In genomic region chr7:131327049-131327625, GRCh38 we compare ENCODE assay signal across 8 cellular contexts. TPM values are rescaled to one million over a fixed set of nuclear protein-coding genes. Genes with fewer than 3 reads are reported as not detected.
DNase-seq lines count a peak whose midpoint lies in the region; ATAC-seq, FAIRE-seq and TF ChIP-seq lines count a peak whose summit lies in the region.

No MANE protein-coding gene starts in this region.

- no peaks in the 10 kb centered on the region for H3K9me2 ChIP-seq in SK-N-SH

- H3K36me3 Mint-ChIP-seq in CD4-positive, CD25-positive, alpha-beta regulatory T cell, result no peaks in the 10 kb centered on the region
- peaks cover 11% of the 10 kb centered on the region for H3K36me3 Mint-ChIP-seq in effector memory CD8-positive, alpha-beta T cell (ENCODE audit: insufficient read depth)

- peak overlapping the region; percentile 96 to 98 (median 98) for H3K27ac Mint-ChIP-seq in CD4-positive, CD25-positive, alpha-beta regulatory T cell
- peak overlapping the region; percentile 99 for H3K27ac Mint-ChIP-seq in effector memory CD8-positive, alpha-beta T cell

- peaks cover 45% of the 10 kb centered on the region for H3K4me1 ChIP-seq in CD4-positive, CD25-positive, alpha-beta regulatory T cell (ENCODE audit: control insufficient read depth, insufficient read depth, low read length, poor library complexity, severe bottlenecking)
- H3K4me1 ChIP-seq in SK-N-SH (ENCODE audit: control insufficient read depth in 1 of 2, insufficient read depth in 2 of 2, low read depth in 1 of 2, low read length in 1 of 2), result peaks cover 11 to 15% of the 10 kb centered on the region in 2 experiments; a peak in 2 of 4 replicates
- H3K4me1 ChIP-seq in testis, result peaks cover 26% of the 10 kb centered on the region

- H3K36me3 ChIP-seq in CD4-positive, CD25-positive, alpha-beta regulatory T cell (ENCODE audit: control insufficient read depth, insufficient read depth, low read length), result no peaks in the 10 kb centered on the region
- H3K36me3 ChIP-seq in SK-N-SH (replicated peaks in 1 of 2; ENCODE audit: control insufficient read depth in 1 of 2, insufficient read depth in 2 of 2, low read length in 1 of 2) (peaks cover 4 to 7% of the 10 kb centered on the region in 2 experiments), testis (ENCODE audit: low read depth, missing control alignments) (no peaks in the 10 kb centered on the region)

- no peaks in the 10 kb centered on the region for H3K9me3 Mint-ChIP-seq in CD4-positive, CD25-positive, alpha-beta regulatory T cell
- H3K9me3 Mint-ChIP-seq in effector memory CD8-positive, alpha-beta T cell, result no peaks in the 10 kb centered on the region

- CTCF ChIA-PET in SK-N-SH (lab: Yijun Ruan, JAX), result interaction anchor here (0.6 to 1.6 kb wide), 7 partner anchors 9 to 430 kb away, joined by 3 to 5 read pairs (median 3); no protein-coding TSS in a partner anchor

- WGBS in SK-N-SH (ENCODE audit: low lambda C conversion rate), result 3% methylated on average over 14 of the region's 14 CpGs
- 0 to 1% methylated on average over 14 of the region's 14 CpGs for WGBS in testis, 2 donors

- peak overlapping the region; percentile 99 for H3K9ac ChIP-seq in SK-N-SH

- H3K79me2 ChIP-seq in SK-N-SH (ENCODE audit: insufficient read depth), result peaks cover 44% of the 10 kb centered on the region

- intact Hi-C loops in testis (cut with DNase I; ENCODE audit: low total_unique reads), result no loop called here

- H2AFZ ChIP-seq in SK-N-SH (ENCODE audit: low read depth), result peak overlapping the region; percentile 93

- no peak for ATAC-seq in CD4-positive, CD25-positive, alpha-beta regulatory T cell (ENCODE audit: low read depth in 2 of 2)
- ATAC-seq in GM18505 (IDR thresholded peaks at IDR 0.05; ENCODE audit: unreplicated experiment) (peak; percentile 14), HG03432 (IDR thresholded peaks at IDR 0.05; ENCODE audit: unreplicated experiment) (peak; percentile 14)
- peak; percentile 11 for ATAC-seq in effector memory CD8-positive, alpha-beta T cell (replicated peaks)

- no peak for TF ChIP-seq CTCF in SK-N-SH (IDR thresholded peaks at IDR 0.05)
- TF ChIP-seq CTCF in testis (IDR thresholded peaks at IDR 0.05), result no peak

- H3F3A ChIP-seq in SK-N-SH (replicated peaks; ENCODE audit: insufficient read depth), result peaks cover 7% of the 10 kb centered on the region

- peaks cover 27% of the 10 kb centered on the region for H4K20me1 ChIP-seq in SK-N-SH (ENCODE audit: insufficient read depth)

- TF ChIP-seq RAD21 in SK-N-SH (IDR thresholded peaks at IDR 0.05; ENCODE audit: low read length), result no peak

- POLR2A ChIA-PET in SK-N-SH (lab: Yijun Ruan, JAX), result interaction anchor here (0.5 to 1.9 kb wide), 3 partner anchors 221 to 307 kb away, joined by 3 to 6 read pairs (median 3); no protein-coding TSS in a partner anchor

- no peak for TF ChIP-seq POLR2A in GM18505 (IDR thresholded peaks at IDR 0.05; ENCODE audit: borderline replicate concordance, extremely low read depth, insufficient read depth, insufficient read length)
- no peak for TF ChIP-seq POLR2A in testis (IDR thresholded peaks at IDR 0.05)

- peaks cover 46 to 72% (median 48%) of the 10 kb centered on the region in 4 donors for H3K4me1 Mint-ChIP-seq in CD4-positive, CD25-positive, alpha-beta regulatory T cell
- peaks cover 36 to 61% of the 10 kb centered on the region in 2 donors for H3K4me1 Mint-ChIP-seq in effector memory CD8-positive, alpha-beta T cell (ENCODE audit: low read depth in 2 of 2)

- peak overlapping the region; percentile 89 to 98 (median 94) for H3K4me3 Mint-ChIP-seq in CD4-positive, CD25-positive, alpha-beta regulatory T cell
- peak overlapping the region; percentile 99 for H3K4me3 Mint-ChIP-seq in effector memory CD8-positive, alpha-beta T cell

- H3K27me3 ChIP-seq in CD4-positive, CD25-positive, alpha-beta regulatory T cell (ENCODE audit: control insufficient read depth, insufficient read depth, low read length), result no peaks in the 10 kb centered on the region
- H3K27me3 ChIP-seq in SK-N-SH (ENCODE audit: insufficient read depth) (no peaks in the 10 kb centered on the region), testis (no peaks in the 10 kb centered on the region)

- TF ChIP-seq EP300 in SK-N-SH (IDR thresholded peaks at IDR 0.05; ENCODE audit: borderline replicate concordance in 1 of 2, low read depth in 1 of 2, low read length in 1 of 2), result no peak

- DNase-seq in CD4-positive, CD25-positive, alpha-beta regulatory T cell, result peak in 1 of 3 donors; percentile 20
- DNase-seq in SK-N-SH (peak; percentile 74), medulla oblongata (ENCODE audit: extremely low spot score) (peak; percentile 76), testis (peak; percentile 70), GM19239 (ENCODE audit: insufficient read length, low spot score) (no peak)
- no peak for DNase-seq in effector memory CD8-positive, alpha-beta T cell

- no peaks in the 10 kb centered on the region for H3K27me3 Mint-ChIP-seq in CD4-positive, CD25-positive, alpha-beta regulatory T cell
- H3K27me3 Mint-ChIP-seq in effector memory CD8-positive, alpha-beta T cell, result no peaks in the 10 kb centered on the region

- peak overlapping the region; percentile 94 for H3K4me2 ChIP-seq in SK-N-SH

- FAIRE-seq in GM19239 (lab: Jason Lieb, UNC), result no peak

- H3K4me3 ChIP-seq in CD4-positive, CD25-positive, alpha-beta regulatory T cell (ENCODE audit: low read depth, low read length), result peak overlapping the region; percentile 91
- H3K4me3 ChIP-seq in SK-N-SH (ENCODE audit: low read depth in 2 of 2, low read length in 1 of 2) (peak overlapping the region; percentile 93 to 96), testis (peak overlapping the region; percentile 95 to 98)

- H3K27ac ChIP-seq in CD4-positive, CD25-positive, alpha-beta regulatory T cell (ENCODE audit: insufficient read depth, low read length, poor library complexity, severe bottlenecking), result peak overlapping the region; percentile 91
- H3K27ac ChIP-seq in SK-N-SH (ENCODE audit: low read depth in 2 of 2, low read length in 1 of 2), result peak overlapping the region; percentile 97 to 98
- peak overlapping the region; percentile 99 to 100 for H3K27ac ChIP-seq in testis

- H3K9me3 ChIP-seq in CD4-positive, CD25-positive, alpha-beta regulatory T cell (ENCODE audit: control insufficient read depth in 2 of 2, low read length in 2 of 2), result no peaks in the 10 kb centered on the region
- H3K9me3 ChIP-seq in SK-N-SH (no peaks in the 10 kb centered on the region), testis (no peaks in the 10 kb centered on the region)

TF ChIP-seq in SK-N-SH, 30 proteins besides CTCF, POLR2A, EP300 and RAD21:
- TF ChIP-seq MEF2A (IDR thresholded peaks at IDR 0.05; ENCODE audit: borderline replicate concordance, low read depth) (no peak), TEAD4 (IDR thresholded peaks at IDR 0.05; ENCODE audit: borderline replicate concordance, insufficient read depth) (no peak), REST (IDR thresholded peaks at IDR 0.05; ENCODE audit: low read depth, low read length) (peak; percentile 83), POLR2AphosphoS5 (IDR thresholded peaks at IDR 0.05; ENCODE audit: low read depth, low read length) (peak; percentile 23; the same call in 1 of the 2 replicates), GABPA (IDR thresholded peaks at IDR 0.05; ENCODE audit: low read depth) (peak; percentile 76), USF2 (IDR thresholded peaks at IDR 0.05; ENCODE audit: borderline replicate concordance, low read depth, low read length) (no peak), TAF1 (IDR thresholded peaks at IDR 0.05; ENCODE audit: borderline replicate concordance, low read depth, low read length) (peak; percentile 66), RFX5 (IDR thresholded peaks at IDR 0.05; ENCODE audit: low read length) (peak; percentile 36; the same call in 1 of the 2 replicates)

RNA-seq across cellular contexts. Expression of gene MKLN1, which starts 0.5 kb away (rescaled TPM):
- total RNA-seq in CD4-positive, CD25-positive, alpha-beta regulatory T cell, result 58.9 TPM
- 10 to 100 TPM; 24.5 to 36.6 (median 32.3) TPM for polyA plus RNA-seq in CD4-positive, CD25-positive, alpha-beta regulatory T cell
- 11.0 and 16.1 TPM in 2 replicates for polyA plus RNA-seq in SK-N-SH (2012; rRNA removed)
- 13.5 and 14.0 TPM in 2 replicates for polyA plus RNA-seq in SK-N-SH (2012; cell fraction: cytosol; rRNA removed)
- polyA plus RNA-seq in SK-N-SH (2012; cell fraction: nucleus; rRNA removed), result 21.1 and 29.9 TPM in 2 replicates
- total RNA-seq in testis, result 10 to 100 TPM; 82.4 to 87.9 TPM
- polyA plus RNA-seq in testis (ENCODE audit: insufficient read depth, low read depth, low replicate concordance), result 42.1 TPM

Comparison
In these comparisons a context has a peak if more than half of its experiments do, and no peak if none do; other contexts are left out.
1. ATAC-seq: peak in GM18505 (single experiment), HG03432 (single experiment) and effector memory CD8-positive, alpha-beta T cell (single experiment); none in CD4-positive, CD25-positive, alpha-beta regulatory T cell (0 of 2).
2. DNase-seq: peak in SK-N-SH (single experiment), medulla oblongata (single experiment) and testis (single experiment); none in effector memory CD8-positive, alpha-beta T cell (0 of 3) and GM19239 (single experiment).
3. Peak in every context shown above with its lines, with median percentiles within 50 percentile points of each other: H3K27ac ChIP-seq and H3K4me3 ChIP-seq.